12 cellular contexts compared by ENCODE assay signal in genomic region chr13:106151056-106151699, GRCh38.
DNase-seq lines count a peak whose midpoint lies in the region; ATAC-seq and TF ChIP-seq lines count a peak whose summit lies in the region.
"Had no signal": no experiment of that assay in that cellular context is flagged by ENCODE, and none has a peak within 500 bp of the region (broad histone marks: within the 10 kb centered on the region; RNA-seq: fewer than 3 reads in every experiment).

No MANE protein-coding gene starts in this region.

- H3K27me3 ChIP-seq in HUES48 (ENCODE audit: control insufficient read depth, insufficient read depth, low read length) (no peaks in the 10 kb centered on the region), mesenchymal stem cell (ENCODE audit: control insufficient read depth in 1 of 2, insufficient read depth in 1 of 2, low read length in 2 of 2) (no peaks in the 10 kb centered on the region)
- H3K27me3 ChIP-seq: neutrophil had no signal

- H3K4me1 ChIP-seq in HUES48 (ENCODE audit: control insufficient read depth, insufficient read depth, low read length) (peaks cover 16% of the 10 kb centered on the region), mesenchymal stem cell (ENCODE audit: control insufficient read depth, insufficient read depth, low read depth, low read length) (no peaks in the 10 kb centered on the region)

- H2AK5ac ChIP-seq in mesenchymal stem cell (ENCODE audit: low read length, severe bottlenecking): no peak overlapping the region

- H3K36me3 ChIP-seq in HUES48 (ENCODE audit: control insufficient read depth, insufficient read depth, low read length) (no peaks in the 10 kb centered on the region), mesenchymal stem cell (ENCODE audit: control insufficient read depth in 1 of 2, insufficient read depth in 2 of 2, low read depth in 1 of 2, low read length in 2 of 2) (no peaks in the 10 kb centered on the region)
- H3K36me3 ChIP-seq: neutrophil had no signal

- H3K14ac ChIP-seq in mesenchymal stem cell (ENCODE audit: low read length in 2 of 2): no peak overlapping the region

- WGBS in mesenchymal stem cell: 0% methylated on average over 2 of the region's 3 CpGs

- H3K79me1 ChIP-seq in mesenchymal stem cell (replicated peaks; ENCODE audit: low read length, poor library complexity, severe bottlenecking): no peaks in the 10 kb centered on the region

- no peak overlapping the region for H3K4ac ChIP-seq in mesenchymal stem cell (ENCODE audit: low read depth in 1 of 2, low read length in 2 of 2)

- H3K27ac ChIP-seq in HUES48 (ENCODE audit: low read depth, low read length): peak overlapping the region; percentile 12
- peak overlapping the region; percentile 39 for H3K27ac ChIP-seq in caudate nucleus (ENCODE audit: low read depth, low read length)
- H3K27ac ChIP-seq in mesenchymal stem cell (ENCODE audit: low read length, poor library complexity, severe bottlenecking): peak overlapping the region; percentile 83
- H3K27ac ChIP-seq: neutrophil had no signal

- H3K4me2 ChIP-seq in mesenchymal stem cell (ENCODE audit: low read length, poor library complexity, severe bottlenecking): no peak overlapping the region

- H2BK120ac ChIP-seq in mesenchymal stem cell (ENCODE audit: low read depth, low read length): no peak overlapping the region

- H3K4me3 ChIP-seq in AG04449 (ENCODE audit: low read depth, low read length) (no peak overlapping the region), HUES48 (ENCODE audit: low read depth, low read length) (no peak overlapping the region), mesenchymal stem cell (ENCODE audit: insufficient read depth in 1 of 2, low read depth in 1 of 2, low read length in 2 of 2) (no peak overlapping the region)

- no peak for TF ChIP-seq CTCF in AG04449 (IDR thresholded peaks at IDR 0.05; ENCODE audit: insufficient read depth, low read length, missing control alignments)

- H2BK15ac ChIP-seq in mesenchymal stem cell (ENCODE audit: low read depth, poor library complexity, severe bottlenecking): no peak overlapping the region

- no peaks in the 10 kb centered on the region for H3K9me3 ChIP-seq in HUES48 (ENCODE audit: control insufficient read depth, insufficient read depth, low read length)
- H3K9me3 ChIP-seq in mesenchymal stem cell (ENCODE audit: control insufficient read depth, low read length): no peaks in the 10 kb centered on the region
- H3K9me3 ChIP-seq: neutrophil had no signal

- H2AFZ ChIP-seq in mesenchymal stem cell (ENCODE audit: low read depth, low read length): no peak overlapping the region

- ATAC-seq in HG03045 (IDR thresholded peaks at IDR 0.05; ENCODE audit: unreplicated experiment) (no peak), GM18502 (IDR thresholded peaks at IDR 0.05; ENCODE audit: poor library complexity, unreplicated experiment) (no peak)

- POLR2A ChIA-PET in AG04449 (lab: Yijun Ruan, JAX): interaction anchor here (1.0 to 2.2 kb wide), 4 partner anchors 19 to 384 kb away, joined by 3 to 10 read pairs (median 4); partner anchors contain the start of gene EFNB2

- CTCF ChIA-PET in AG04449 (lab: Yijun Ruan, JAX): interaction anchor here (0.7 kb wide), 1 partner anchor 19 kb away, joined by 3 read pairs; no protein-coding TSS in a partner anchor

- H3K9ac ChIP-seq in HUES48 (ENCODE audit: low read depth, low read length): no peak overlapping the region
- no peak overlapping the region for H3K9ac ChIP-seq in mesenchymal stem cell (ENCODE audit: low read length)

- peak overlapping the region in 1 of 2 experiments; percentile 14 for H2BK12ac ChIP-seq in mesenchymal stem cell (ENCODE audit: low read length in 2 of 2)

- H4K8ac ChIP-seq in mesenchymal stem cell (ENCODE audit: low read length): no peak overlapping the region

- peak overlapping the region in 1 of 2 experiments; percentile 0 for H3K18ac ChIP-seq in mesenchymal stem cell (ENCODE audit: low read depth in 1 of 2, low read length in 2 of 2)

- DNase-seq in AG04449 (ENCODE audit: low read depth, low spot score) (peak; percentile 78), caudate nucleus (lab: John Stamatoyannopoulos, UW) (peak in 7 of 61 donors; percentile 4 to 70 (median 30)), mesenchymal stem cell (peak; percentile 81), mucosa of gallbladder (ENCODE audit: low spot score) (no peak), NCI-H2081 treated with DMSO at 0.1 percent for 48 hours (lab: John Stamatoyannopoulos, UW) (no peak)
- DNase-seq: C1 segment of cervical spinal cord, NCI-H1105, SHP77 treated with DMSO at 0.1 percent for 48 hours had no signal

- H4K91ac ChIP-seq in mesenchymal stem cell (ENCODE audit: low read length): no peak overlapping the region

- no peak overlapping the region for H3K23ac ChIP-seq in mesenchymal stem cell (ENCODE audit: low read length in 2 of 2)

- H2BK5ac ChIP-seq in mesenchymal stem cell (ENCODE audit: low read depth, low read length, poor library complexity, severe bottlenecking): peak overlapping the region; percentile 67

Comparison
In these comparisons a context has a peak if more than half of its experiments do, and no peak if none do; other contexts are left out.
1. DNase-seq: peak in AG04449 (single experiment) and mesenchymal stem cell (single experiment); none in mucosa of gallbladder (single experiment) and NCI-H2081 treated with DMSO at 0.1 percent for 48 hours (single experiment).
2. H3K27ac ChIP-seq: peak in every context shown above with its lines; median percentile 83 in mesenchymal stem cell; 39 in caudate nucleus; 12 in HUES48.